In the genomic region with DNA sequence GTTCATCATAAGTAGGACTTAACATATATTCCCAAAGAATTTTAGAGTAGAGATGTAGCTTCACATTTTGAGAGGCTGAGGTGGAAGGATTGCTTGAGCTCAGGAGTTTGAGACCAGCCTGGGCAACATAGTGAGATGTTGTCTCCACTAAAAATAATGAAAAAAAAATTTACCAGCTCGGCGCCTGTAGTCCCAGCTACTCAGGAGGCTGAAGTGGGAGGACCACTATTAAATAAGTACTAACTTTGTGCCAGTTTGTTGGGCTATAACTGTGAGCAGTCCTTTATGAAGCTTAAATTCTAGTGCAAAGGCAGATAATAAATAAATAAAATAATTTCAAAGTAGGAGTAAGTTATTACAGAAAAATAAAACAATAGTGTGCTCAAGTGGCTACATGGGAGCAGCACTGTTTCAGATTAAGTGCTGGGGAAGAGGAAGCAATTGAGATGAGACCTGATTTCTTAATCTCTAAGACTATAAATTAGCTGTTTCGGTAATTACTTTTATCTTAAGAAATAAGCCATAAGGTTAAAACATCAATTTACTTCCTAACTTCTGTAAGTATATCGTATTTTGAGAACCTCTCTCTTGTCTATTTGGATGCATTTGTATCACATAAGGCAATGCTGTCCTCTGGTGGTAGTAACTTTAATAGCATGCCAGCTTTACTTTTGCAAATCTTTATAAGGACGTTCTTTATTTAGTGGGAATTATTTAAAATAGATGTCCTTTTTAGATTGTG, we compare ENCODE assay signal across 8 cellular contexts.
DNase-seq lines count a peak whose midpoint lies in the region; ATAC-seq and TF ChIP-seq lines count a peak whose summit lies in the region.

No MANE protein-coding gene starts in this region.

- H3K27ac ChIP-seq in effector memory CD4-positive, alpha-beta T cell (ENCODE audit: insufficient read depth, low read length, poor library complexity, severe bottlenecking) = no peak overlapping the region

- DNase-seq in BE2C (peak; percentile 38), GM12865 (ENCODE audit: low read depth) (peak; percentile 79), NCI-H2029 treated with DMSO at 0.1 percent for 48 hours (lab: John Stamatoyannopoulos, UW) (peak; percentile 43), glutamatergic neuron (no peak), pulmonary artery endothelial cell (ENCODE audit: low read depth, low spot score) (peak; percentile 19)
- no peak for DNase-seq in effector memory CD4-positive, alpha-beta T cell

- H3K4me1 Mint-ChIP-seq in activated T-helper 17 cell treated with anti-CD3 and anti-CD28 coated beads, Interleukin-2, amount 50 U/mL, for 72 hours = peaks cover 6% of the 10 kb centered on the region
- no peaks in the 10 kb centered on the region for H3K4me1 Mint-ChIP-seq in glutamatergic neuron (ENCODE audit: low read depth, unreplicated experiment)

- no peaks in the 10 kb centered on the region for H3K27me3 ChIP-seq in BE2C
- H3K27me3 ChIP-seq in effector memory CD4-positive, alpha-beta T cell (replicated peaks; ENCODE audit: control insufficient read depth, insufficient read depth, low read length, poor library complexity, severe bottlenecking) = no peaks in the 10 kb centered on the region

- H3K9me3 ChIP-seq in BE2C = no peaks in the 10 kb centered on the region
- H3K9me3 ChIP-seq in effector memory CD4-positive, alpha-beta T cell (ENCODE audit: control insufficient read depth, low read length) = no peaks in the 10 kb centered on the region

- TF ChIP-seq CTCF in BE2C (IDR thresholded peaks at IDR 0.05; ENCODE audit: low read depth, low read length) (peak; percentile 95), GM12865 (IDR thresholded peaks at IDR 0.05; ENCODE audit: insufficient read depth, low read depth, low read length, missing control alignments) (peak; percentile 92), glutamatergic neuron (IDR thresholded peaks at IDR 0.05; ENCODE audit: partially characterized antibody, unreplicated experiment) (peak; percentile 90)

- H3K4me1 ChIP-seq in BE2C = no peaks in the 10 kb centered on the region; the same call in 1 of the 2 replicates
- H3K4me1 ChIP-seq in effector memory CD4-positive, alpha-beta T cell (ENCODE audit: control insufficient read depth, insufficient read depth, low read length, poor library complexity, severe bottlenecking) = no peaks in the 10 kb centered on the region

- H3K36me3 ChIP-seq in BE2C = peaks cover 8% of the 10 kb centered on the region; the same call in 1 of the 2 replicates
- peaks cover 8% of the 10 kb centered on the region for H3K36me3 ChIP-seq in effector memory CD4-positive, alpha-beta T cell (ENCODE audit: control insufficient read depth, insufficient read depth, low read length)

- ATAC-seq in HG02884 (IDR thresholded peaks at IDR 0.05; ENCODE audit: unreplicated experiment) = peak; percentile 66
- peak; percentile 42 for ATAC-seq in activated T-helper 17 cell treated with anti-CD3 and anti-CD28 coated beads, Interleukin-2, amount 50 U/mL, for 72 hours (replicated peaks)

- H3K36me3 Mint-ChIP-seq in activated T-helper 17 cell treated with anti-CD3 and anti-CD28 coated beads, Interleukin-2, amount 50 U/mL, for 72 hours (ENCODE audit: low read depth) = peaks cover 56% of the 10 kb centered on the region
- no peaks in the 10 kb centered on the region for H3K36me3 Mint-ChIP-seq in glutamatergic neuron (ENCODE audit: unreplicated experiment)

- no peaks in the 10 kb centered on the region for H3K27me3 Mint-ChIP-seq in activated T-helper 17 cell treated with anti-CD3 and anti-CD28 coated beads, Interleukin-2, amount 50 U/mL, for 72 hours
- H3K27me3 Mint-ChIP-seq in glutamatergic neuron (ENCODE audit: unreplicated experiment) = no peaks in the 10 kb centered on the region

- peak overlapping the region; percentile 21 for H3K27ac Mint-ChIP-seq in activated T-helper 17 cell treated with anti-CD3 and anti-CD28 coated beads, Interleukin-2, amount 50 U/mL, for 72 hours
- no peak overlapping the region for H3K27ac Mint-ChIP-seq in glutamatergic neuron (ENCODE audit: unreplicated experiment)

- H3K4me3 Mint-ChIP-seq in activated T-helper 17 cell treated with anti-CD3 and anti-CD28 coated beads, Interleukin-2, amount 50 U/mL, for 72 hours = no peak overlapping the region
- H3K4me3 Mint-ChIP-seq in glutamatergic neuron (ENCODE audit: unreplicated experiment) = no peak overlapping the region

- no peaks in the 10 kb centered on the region for H3K9me3 Mint-ChIP-seq in activated T-helper 17 cell treated with anti-CD3 and anti-CD28 coated beads, Interleukin-2, amount 50 U/mL, for 72 hours
- no peaks in the 10 kb centered on the region for H3K9me3 Mint-ChIP-seq in glutamatergic neuron (ENCODE audit: unreplicated experiment)

- H3K4me3 ChIP-seq in BE2C (ENCODE audit: low read depth, low read length) (no peak overlapping the region), GM12865 (ENCODE audit: low read depth, low read length) (no peak overlapping the region)
- no peak overlapping the region for H3K4me3 ChIP-seq in effector memory CD4-positive, alpha-beta T cell (ENCODE audit: insufficient read depth, low read depth, low read length, poor library complexity, severe bottlenecking)

Comparison
In these comparisons a context has a peak if more than half of its experiments do, and no peak if none do; other contexts are left out.
1. DNase-seq: peak in BE2C (single experiment), GM12865 (single experiment), NCI-H2029 treated with DMSO at 0.1 percent for 48 hours (single experiment) and pulmonary artery endothelial cell (single experiment); none in glutamatergic neuron (single experiment) and effector memory CD4-positive, alpha-beta T cell (0 of 3).
2. Peak in every context shown above with its lines, with median percentiles within 50 percentile points of each other: CTCF ChIP-seq.